In the genomic region with DNA sequence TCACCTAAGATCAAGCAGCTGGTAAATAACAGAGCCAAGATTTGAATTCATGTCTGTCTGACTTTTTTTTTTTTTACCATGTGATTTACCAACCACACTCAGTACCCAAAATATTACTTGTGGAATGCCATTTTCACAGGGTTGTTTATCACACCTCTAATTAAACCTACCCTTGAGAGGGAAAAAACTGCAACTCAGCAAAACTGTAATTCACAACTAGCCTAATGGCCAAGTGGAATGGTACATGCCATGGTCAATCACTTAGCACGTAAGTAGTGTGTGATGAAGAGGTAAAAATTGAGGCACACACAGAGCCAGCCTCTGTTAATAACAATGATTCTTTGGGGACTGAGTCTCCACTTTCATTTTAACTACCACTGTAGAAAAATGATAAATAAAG, we compare ENCODE assay signal across 10 cellular contexts.
"Had no signal": no experiment of that assay in that cellular context is flagged by ENCODE, and none has a peak within 500 bp of the region (broad histone marks: within the 10 kb centered on the region; RNA-seq: fewer than 3 reads in every experiment).

No MANE protein-coding gene starts in this region.

- H3K27ac ChIP-seq: GM23248 had no signal

- ATAC-seq: GM23338, HCT116 had no signal

- FAIRE-seq: H54 had no signal

- H3K36me3 ChIP-seq: HAP-1 had no signal

- H2AFZ ChIP-seq: GM23248, GM23338 had no signal

- H3K4me2 ChIP-seq: GM23338 had no signal

- DNase-seq: GM23248, GOT3, H7, H9, HCEC 1CT, HFFc6 had no signal

- H3K9ac ChIP-seq: GM23248 had no signal

- H3K4me3 ChIP-seq: GM23248, GM23338, HAP-1 had no signal

- H3K4me1 ChIP-seq: HAP-1 had no signal

- H3K9me3 ChIP-seq: HAP-1 had no signal
